1 cellular context compared by ENCODE assay signal in the genomic region with DNA sequence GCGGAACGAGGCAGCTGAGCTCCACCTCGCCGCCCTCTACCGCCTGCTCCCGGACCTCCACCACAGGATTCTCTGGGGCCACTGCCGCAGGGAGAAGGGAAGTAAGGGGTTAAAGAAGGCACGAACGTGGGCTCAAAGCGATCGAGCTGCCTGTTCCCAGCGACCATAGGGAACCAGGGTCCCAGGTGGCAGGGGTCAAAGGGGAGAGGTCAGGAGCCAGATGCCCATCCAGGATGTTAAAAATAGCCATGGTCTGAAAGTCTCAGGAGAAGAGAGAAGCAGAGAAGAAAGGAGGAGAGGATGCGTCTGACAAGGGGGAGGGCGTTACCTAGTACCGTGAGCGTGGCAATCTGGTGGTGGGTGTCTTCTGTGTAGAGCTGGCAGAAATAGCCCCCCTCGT.
TF ChIP-seq lines count a peak whose summit lies in the region.

No MANE protein-coding gene starts in this region.

TF ChIP-seq in K562, 482 proteins besides CTCF, POLR2A, EP300 and RAD21:
- TF ChIP-seq ZMIZ1 (IDR thresholded peaks at IDR 0.05; ENCODE audit: low read depth in 2 of 2, low read length in 2 of 2) (no peak), FOXJ2 (tag; IDR thresholded peaks at IDR 0.05) (no peak), GTF2E2 (tag; IDR thresholded peaks at IDR 0.05) (no peak), NR2C1 (IDR thresholded peaks at IDR 0.05) (peak; percentile 67), NR2C1 (tag; IDR thresholded peaks at IDR 0.05) (peak; percentile 51), NR2C2 (CRISPR knock-in tag; IDR thresholded peaks at IDR 0.05) (no peak), NR2C2 (tag; IDR thresholded peaks at IDR 0.05) (0 out of 2 replicates have a peak, but pooled peaks have one; percentile 22)
